In genomic region chr6:4135665-4136353, GRCh38 we compare ENCODE assay signal across 8 cellular contexts. TPM values are rescaled to one million over a fixed set of nuclear protein-coding genes. Genes with fewer than 3 reads are reported as not detected.
A peak's percentile ranks its signal among the peaks of the same experiment; 100 is the strongest.
DNase-seq lines count a peak whose midpoint lies in the region; ATAC-seq and TF ChIP-seq lines count a peak whose summit lies in the region.

No MANE protein-coding gene starts in this region.

- H3K4me3 ChIP-seq in H7 (ENCODE audit: insufficient read depth, low read depth, low read length), result peak overlapping the region; percentile 67

- H3K27me3 Mint-ChIP-seq in nephron progenitor cell (ENCODE audit: low read depth, poor library complexity), result peaks cover 16% of the 10 kb centered on the region

- H3K4me3 Mint-ChIP-seq in nephron progenitor cell, result peak overlapping the region; percentile 85

- TF ChIP-seq POLR2A in Raji (IDR thresholded peaks at IDR 0.05; ENCODE audit: insufficient read depth, low read depth, low read length), result peak; percentile 74

- H3K4me1 Mint-ChIP-seq in nephron progenitor cell, result peaks cover 23% of the 10 kb centered on the region

- H3K27me3 ChIP-seq in H7 (ENCODE audit: control insufficient read depth, insufficient read depth, low read length), result no peaks in the 10 kb centered on the region

- DNase-seq in ELF-1 (ENCODE audit: low read depth, low spot score) (peak; percentile 80), H7 (peak; percentile 98), M059J (ENCODE audit: low read depth) (peak; percentile 96), activated gamma-delta T cell (lab: John Stamatoyannopoulos, UW) (peak; percentile 95), fibroblast of the conjunctiva (ENCODE audit: low read depth) (peak; percentile 94), nephron progenitor cell (peak; percentile 98)
- peak; percentile 97 for DNase-seq in stimulated activated naive CD8-positive, alpha-beta T cell treated with anti-CD3 and anti-CD28 coated beads, Interleukin-15, Interleukin-2, amounts not matched to agents 100 U/mL and 50 U/mL, for 24 hours

- ATAC-seq in stimulated activated naive CD8-positive, alpha-beta T cell treated with anti-CD3 and anti-CD28 coated beads, Interleukin-15, Interleukin-2, amounts not matched to agents 100 U/mL and 50 U/mL, for 24 hours, result peak; percentile 93

- no peak overlapping the region for H3K27ac Mint-ChIP-seq in nephron progenitor cell

- peaks cover 29% of the 10 kb centered on the region for H3K36me3 Mint-ChIP-seq in nephron progenitor cell (ENCODE audit: low read depth)

- no peak for TF ChIP-seq CTCF in nephron progenitor cell (IDR thresholded peaks at IDR 0.05)

- peaks cover 17% of the 10 kb centered on the region for H3K9me3 Mint-ChIP-seq in nephron progenitor cell

- peaks cover 5% of the 10 kb centered on the region for H3K36me3 ChIP-seq in H7 (replicated peaks; ENCODE audit: control insufficient read depth, insufficient read depth, low read length)

RNA-seq across cellular contexts. Expression of gene ECI2, which starts 0.4 kb away (rescaled TPM):
- 98.8 and 107 TPM in 2 replicates for total RNA-seq in H7 (2014; rRNA removed; shearing (Covaris generic))
- total RNA-seq in M059J (2014; rRNA removed; shearing (Covaris generic)), result 137 and 178 TPM in 2 replicates

RNA-seq across cellular contexts. Expression of gene FAM217A, which starts 56.9 kb away (rescaled TPM):
- total RNA-seq in H7 (2014; rRNA removed; shearing (Covaris generic)), result not detected in 2 replicates
- total RNA-seq in M059J (2014; rRNA removed; shearing (Covaris generic)), result not detected in 2 replicates

Comparison
In these comparisons a context has a peak if more than half of its experiments do, and no peak if none do; other contexts are left out.
1. Peak in every context shown above with its lines: DNase-seq, ATAC-seq and H3K4me3 ChIP-seq.